ENCODE assay signal across 1 cellular context in genomic region chr11:129702410-129703390, GRCh38.
TF ChIP-seq lines count a peak whose summit lies in the region.

No MANE protein-coding gene starts in this region.

TF ChIP-seq in IMR-90, 13 proteins besides CTCF, POLR2A, EP300 and RAD21:
- TF ChIP-seq, protein P1, sequence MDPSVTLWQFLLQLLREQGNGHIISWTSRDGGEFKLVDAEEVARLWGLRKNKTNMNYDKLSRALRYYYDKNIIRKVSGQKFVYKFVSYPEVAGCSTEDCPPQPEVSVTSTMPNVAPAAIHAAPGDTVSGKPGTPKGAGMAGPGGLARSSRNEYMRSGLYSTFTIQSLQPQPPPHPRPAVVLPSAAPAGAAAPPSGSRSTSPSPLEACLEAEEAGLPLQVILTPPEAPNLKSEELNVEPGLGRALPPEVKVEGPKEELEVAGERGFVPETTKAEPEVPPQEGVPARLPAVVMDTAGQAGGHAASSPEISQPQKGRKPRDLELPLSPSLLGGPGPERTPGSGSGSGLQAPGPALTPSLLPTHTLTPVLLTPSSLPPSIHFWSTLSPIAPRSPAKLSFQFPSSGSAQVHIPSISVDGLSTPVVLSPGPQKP (IDR thresholded peaks at IDR 0.05; ENCODE audit: borderline replicate concordance, low read depth, low read length): no peak
- TF ChIP-seq FOS (IDR thresholded peaks at IDR 0.05; ENCODE audit: low read depth, low read length): no peak
- no peak for TF ChIP-seq CHD1 (IDR thresholded peaks at IDR 0.05; ENCODE audit: low read depth, low read length)
- no peak for TF ChIP-seq MAFK (IDR thresholded peaks at IDR 0.05; ENCODE audit: low read depth, low read length)
- no peak for TF ChIP-seq MXI1 (IDR thresholded peaks at IDR 0.05; ENCODE audit: borderline replicate concordance, low read depth, low read length)
- no peak for TF ChIP-seq NFE2L2 (IDR thresholded peaks at IDR 0.05; ENCODE audit: low read depth, low read length)
- TF ChIP-seq, protein P2, sequence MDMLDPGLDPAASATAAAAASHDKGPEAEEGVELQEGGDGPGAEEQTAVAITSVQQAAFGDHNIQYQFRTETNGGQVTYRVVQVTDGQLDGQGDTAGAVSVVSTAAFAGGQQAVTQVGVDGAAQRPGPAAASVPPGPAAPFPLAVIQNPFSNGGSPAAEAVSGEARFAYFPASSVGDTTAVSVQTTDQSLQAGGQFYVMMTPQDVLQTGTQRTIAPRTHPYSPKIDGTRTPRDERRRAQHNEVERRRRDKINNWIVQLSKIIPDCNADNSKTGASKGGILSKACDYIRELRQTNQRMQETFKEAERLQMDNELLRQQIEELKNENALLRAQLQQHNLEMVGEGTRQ (IDR thresholded peaks at IDR 0.05; ENCODE audit: low read depth, low read length): no peak
- TF ChIP-seq MAZ (IDR thresholded peaks at IDR 0.05; ENCODE audit: borderline replicate concordance, low read depth, low read length): no peak
- no peak for TF ChIP-seq RCOR1 (IDR thresholded peaks at IDR 0.05; ENCODE audit: insufficient replicate concordance, low read length)
- TF ChIP-seq CEBPB (IDR thresholded peaks at IDR 0.05; ENCODE audit: low read depth, low read length): no peak
- no peak for TF ChIP-seq BHLHE40 (IDR thresholded peaks at IDR 0.05; ENCODE audit: low read depth, low read length)
- no peak for TF ChIP-seq RFX5 (IDR thresholded peaks at IDR 0.05; ENCODE audit: low read depth, low read length)
- TF ChIP-seq SMC3 (IDR thresholded peaks at IDR 0.05; ENCODE audit: low read depth, low read length): no peak
